ENCODE assay signal across 1 cellular context in the genomic region with DNA sequence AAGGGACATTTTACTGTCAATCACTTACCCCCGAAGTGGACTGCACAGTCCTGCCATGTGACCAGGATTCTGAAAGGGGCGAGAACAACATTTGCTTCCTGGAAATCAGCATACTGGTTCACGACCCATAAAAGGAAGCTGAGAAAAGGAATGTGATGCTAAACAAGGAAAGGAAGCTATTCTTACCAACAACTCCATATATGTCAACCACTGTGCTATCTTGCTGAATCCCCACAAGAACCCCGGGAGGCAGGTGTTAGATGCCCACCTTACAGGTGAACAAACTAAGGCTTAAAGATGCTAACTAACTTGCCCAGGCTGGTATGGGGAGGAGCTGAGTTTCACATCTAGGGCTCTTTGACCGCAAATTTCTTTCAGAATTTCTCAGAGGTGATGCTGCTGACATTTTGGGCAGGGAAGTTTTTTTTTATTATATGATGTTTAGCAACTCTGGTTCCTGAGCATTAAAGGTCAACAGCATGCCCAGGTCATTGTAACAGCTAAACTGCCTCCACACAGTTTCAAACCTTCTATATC.
TF ChIP-seq lines count a peak whose summit lies in the region.

No MANE protein-coding gene starts in this region.

TF ChIP-seq in H1, 55 proteins besides CTCF, POLR2A, EP300 and RAD21:
- TF ChIP-seq KDM1A (IDR thresholded peaks at IDR 0.05; ENCODE audit: borderline replicate concordance, low read length), result 0 out of 2 replicates have a peak, but pooled peaks have one; percentile 43
- no peak for TF ChIP-seq BACH1 (IDR thresholded peaks at IDR 0.05; ENCODE audit: low read length)
- TF ChIP-seq SRF (IDR thresholded peaks at IDR 0.05; ENCODE audit: low read depth, low read length), result peak; percentile 47
- TF ChIP-seq SIN3A (conservative IDR thresholded peaks at IDR 0.05 in 1 of 2, IDR thresholded peaks at IDR 0.05 in 1 of 2; ENCODE audit: low read depth in 1 of 2, low read length in 2 of 2), result no peak
- TF ChIP-seq TBP (IDR thresholded peaks at IDR 0.05; ENCODE audit: low read depth, low read length), result no peak
TF ChIP-seq in H1: peak in this region for 2.
